Comparison of ENCODE assay signal across 9 cellular contexts in genomic region chrX:119417842-119418241, GRCh38. TPM values are rescaled to one million over a fixed set of nuclear protein-coding genes. Genes with fewer than 3 reads are reported as not detected.
DNase-seq lines count a peak whose midpoint lies in the region; ATAC-seq, FAIRE-seq and TF ChIP-seq lines count a peak whose summit lies in the region.
"Had no signal": no experiment of that assay in that cellular context is flagged by ENCODE, and none has a peak within 500 bp of the region (broad histone marks: within the 10 kb centered on the region; RNA-seq: fewer than 3 reads in every experiment).

No MANE protein-coding gene starts in this region.

- H2BK120ac ChIP-seq in H1 (replicated peaks; ENCODE audit: low read depth, low read length), result no peak overlapping the region

- H2BK12ac ChIP-seq in H1 (ENCODE audit: low read depth, low read length), result no peak overlapping the region

- TF ChIP-seq RAD21 in H1 (IDR thresholded peaks at IDR 0.05 in 1 of 2, conservative IDR thresholded peaks at IDR 0.05 in 1 of 2; ENCODE audit: low read depth in 2 of 2, low read length in 2 of 2), result peak; percentile 45 to 52

- H3K79me1 ChIP-seq in H1 (ENCODE audit: low read depth, low read length), result no peaks in the 10 kb centered on the region; the same call in 1 of the 2 replicates

- DNase-seq in GM06990 (ENCODE audit: extremely low read depth, insufficient read length) (no peak), NCI-H69 (lab: John Stamatoyannopoulos, UW) (peak; percentile 5), H1 (ENCODE audit: low read depth in 1 of 2, low spot score in 2 of 2) (no peak), NCI-H187 treated with DMSO at 0.1 percent for 48 hours (lab: John Stamatoyannopoulos, UW) (no peak), NCI-H2171 (lab: John Stamatoyannopoulos, UW) (no peak), foreskin melanocyte (no peak)
- DNase-seq: DMS79 treated with DMSO at 0.1 percent for 48 hours had no signal

- H3K14ac ChIP-seq in H1 (ENCODE audit: insufficient read length), result no peak overlapping the region

- no peak overlapping the region for H4K5ac ChIP-seq in H1 (ENCODE audit: insufficient read length, low read depth, low read length)

- WGBS in H1 (ENCODE audit: extremely low coverage in 1 of 2, insufficient coverage in 1 of 2, insufficient read length in 1 of 2, insufficient replicate concordance in 2 of 2, low coverage in 1 of 2, low lambda C conversion rate in 2 of 2, missing lambda C conversion rate in 1 of 2), 2 experiments, result no CpG with 5 or more reads among the region's 1 CpG

- no peaks in the 10 kb centered on the region for H3K23me2 ChIP-seq in H1 (ENCODE audit: low read depth, low read length)

- H3K23ac ChIP-seq in H1 (ENCODE audit: insufficient read length), result no peak overlapping the region

- H3K18ac ChIP-seq in H1 (ENCODE audit: extremely low read depth, low read length), result no peak overlapping the region

- no peak overlapping the region for H3K4me2 ChIP-seq in H1 (ENCODE audit: insufficient read depth in 1 of 2, low read depth in 2 of 2, low read length in 2 of 2)

- no peak for ATAC-seq in GM19035 (IDR thresholded peaks at IDR 0.05; ENCODE audit: unreplicated experiment)

- POLR2A ChIA-PET in H1 (lab: Charles Lee; ENCODE audit: partially characterized antibody), result no interaction called here

- no peaks in the 10 kb centered on the region; a peak in 2 of 7 replicates for H3K4me1 ChIP-seq in H1 (replicated peaks in 1 of 4; ENCODE audit: control insufficient read depth in 3 of 4, insufficient read depth in 4 of 4, low read length in 3 of 4)

- TF ChIP-seq CTCF in GM06990 (IDR thresholded peaks at IDR 0.05; ENCODE audit: insufficient read depth, low read length, poor library complexity, severe bottlenecking) (peak; percentile 46), H1 (IDR thresholded peaks at IDR 0.05; ENCODE audit: control extremely low read depth in 1 of 3, insufficient read depth in 1 of 3, low read depth in 1 of 3, low read length in 3 of 3) (peak in 2 of 3 experiments; percentile 25 to 37; a peak in 2 of 4 replicates)

- no peak overlapping the region for H2BK15ac ChIP-seq in H1 (ENCODE audit: low read length)

- no peak overlapping the region for H2AK5ac ChIP-seq in H1 (ENCODE audit: low read depth, low read length)

- H3K27me3 ChIP-seq in GM06990 (replicated peaks; ENCODE audit: control insufficient read depth, insufficient read depth, low read length), result no peaks in the 10 kb centered on the region
- H3K27me3 ChIP-seq in H1 (replicated peaks in 1 of 4; ENCODE audit: control insufficient read depth in 3 of 4, extremely low read depth in 1 of 4, insufficient read depth in 3 of 4, low read length in 3 of 4), result no peaks in the 10 kb centered on the region

- TF ChIP-seq EP300 in H1 (IDR thresholded peaks at IDR 0.05; ENCODE audit: borderline replicate concordance in 1 of 2, low read depth in 2 of 2, low read length in 2 of 2), result no peak

- no peak for TF ChIP-seq POLR2A in H1 (IDR thresholded peaks at IDR 0.05; ENCODE audit: control extremely low read depth in 1 of 2, low read depth in 2 of 2, low read length in 2 of 2)

- no peak overlapping the region for H3K56ac ChIP-seq in H1 (replicated peaks; ENCODE audit: insufficient read length, low read depth, low read length)

- no peak overlapping the region for H3K4ac ChIP-seq in H1 (replicated peaks; ENCODE audit: insufficient read length, low read depth, low read length)

- H4K91ac ChIP-seq in H1 (replicated peaks; ENCODE audit: insufficient read length, low read length), result no peak overlapping the region

- no peaks in the 10 kb centered on the region for H3K9me3 ChIP-seq in H1 (ENCODE audit: insufficient read depth in 2 of 2, low read depth in 1 of 2, low read length in 1 of 2)

- H3K36me3 ChIP-seq in GM06990 (ENCODE audit: control insufficient read depth, insufficient read depth, low read length) (peaks cover 2% of the 10 kb centered on the region; the same call in 1 of the 2 replicates), H1 (ENCODE audit: control insufficient read depth in 2 of 4, insufficient read depth in 4 of 4, low read length in 3 of 4) (no peaks in the 10 kb centered on the region; a peak in 1 of 8 replicates)

- H3K79me2 ChIP-seq in H1 (ENCODE audit: control insufficient read depth in 1 of 2, insufficient read depth in 2 of 2, low read length in 2 of 2), result no peaks in the 10 kb centered on the region

- no peak overlapping the region for H2AFZ ChIP-seq in H1 (ENCODE audit: low read length)

- no peak overlapping the region for H4K8ac ChIP-seq in H1 (ENCODE audit: extremely low read depth, insufficient read depth, low read length)

- H3K27ac ChIP-seq in H1 (ENCODE audit: low read depth, low read length), result no peak overlapping the region

- H3K4me3 ChIP-seq in GM06990 (replicated peaks; ENCODE audit: low read depth, low read length) (no peak overlapping the region), H1 (ENCODE audit: extremely low read depth in 1 of 4, insufficient read depth in 2 of 4, low read depth in 3 of 4, low read length in 4 of 4) (no peak overlapping the region)

- no peaks in the 10 kb centered on the region for H4K20me1 ChIP-seq in H1 (replicated peaks in 1 of 2; ENCODE audit: control insufficient read depth in 1 of 2, insufficient read depth in 2 of 2, low read length in 2 of 2)

- CTCF ChIA-PET in H1 (lab: Charles Lee; ENCODE audit: partially characterized antibody), result interaction anchor here (0.6 to 2.0 kb wide), 7 partner anchors 11 to 31 kb away, joined by 3 to 6 read pairs (median 5); no protein-coding TSS in a partner anchor

- no peak overlapping the region for H2BK20ac ChIP-seq in H1 (ENCODE audit: low read length)

- no peak overlapping the region for H3K9ac ChIP-seq in H1 (replicated peaks in 1 of 4; ENCODE audit: extremely low read depth in 1 of 4, low read depth in 3 of 4, low read length in 3 of 4)

- H2BK5ac ChIP-seq in H1 (ENCODE audit: low read depth, low read length), result no peak overlapping the region

- FAIRE-seq in A204.1 (lab: Jason Lieb, UNC) (peak; percentile 90), H1 (lab: Jason Lieb, UNC) (no peak)

TF ChIP-seq in H1, 55 proteins besides CTCF, POLR2A, EP300 and RAD21:
- TF ChIP-seq TAF1 (IDR thresholded peaks at IDR 0.05; ENCODE audit: low read depth, low read length) (no peak), NRF1 (IDR thresholded peaks at IDR 0.05; ENCODE audit: low read depth, low read length) (no peak), CBX8 (IDR thresholded peaks at IDR 0.05; ENCODE audit: borderline replicate concordance, low read depth, low read length) (no peak), CEBPB (IDR thresholded peaks at IDR 0.05; ENCODE audit: low read depth, low read length) (no peak), GTF2F1 (IDR thresholded peaks at IDR 0.05; ENCODE audit: borderline replicate concordance, low read depth, low read length) (no peak), CREB1 (IDR thresholded peaks at IDR 0.05) (no peak), TCF12 (IDR thresholded peaks at IDR 0.05; ENCODE audit: low read depth, low read length) (no peak), PHF8 (conservative IDR thresholded peaks at IDR 0.05; ENCODE audit: low read depth, low read length) (no peak), CTBP2 (IDR thresholded peaks at IDR 0.05; ENCODE audit: borderline replicate concordance, insufficient read depth, insufficient read length, low read length) (no peak), CHD1 (IDR thresholded peaks at IDR 0.05; ENCODE audit: low read depth, low read length) (no peak), USF2 (IDR thresholded peaks at IDR 0.05; ENCODE audit: low read length) (no peak), ATF2 (IDR thresholded peaks at IDR 0.05; ENCODE audit: low read length) (no peak), SP4 (IDR thresholded peaks at IDR 0.05; ENCODE audit: low read length) (no peak), RXRA (IDR thresholded peaks at IDR 0.05; ENCODE audit: insufficient read depth, low read depth, low read length) (no peak), KDM4A (IDR thresholded peaks at IDR 0.05; ENCODE audit: low read depth, low read length, severe bottlenecking) (no peak)

RNA-seq across cellular contexts. Expression of gene SLC25A43, which starts 18.7 kb away (rescaled TPM):
- 4.6 and 5.8 TPM in 2 replicates for total RNA-seq in H1 (2021; fragmentation: NEBNext Ultra II Directional; extraction: Animal tissue kit (Norgen Biotek cat#: 25700))
- polyA plus RNA-seq in H1 (2011; rRNA removed), result 3.1 and 4.1 TPM in 2 replicates
- polyA plus RNA-seq in H1 (2011; cell fraction: cytosol; rRNA removed), result 3.2 TPM
- 3.5 TPM for polyA plus RNA-seq in H1 (2011; cell fraction: nucleus; rRNA removed)
- 3.7 to 4.4 TPM (median 4.1 TPM) in 4 replicates for polyA plus RNA-seq in H1 (2012, experiment 1 of 2)
- 1.5 TPM for polyA plus RNA-seq in H1 (2012, experiment 2 of 2)
- polyA plus RNA-seq in H1 (2013, experiment 1 of 2), result 2.8 TPM
- polyA plus RNA-seq in H1 (2013, experiment 2 of 2), result 2.9 TPM
- 2.3 and 2.8 TPM in 2 replicates for polyA minus RNA-seq in H1 (2011; rRNA and poly(A)+ RNA removed)
- polyA minus RNA-seq in H1 (2011; cell fraction: cytosol; rRNA and poly(A)+ RNA removed), result 1.7 TPM
- 4.0 TPM for polyA minus RNA-seq in H1 (2011; cell fraction: nucleus; rRNA and poly(A)+ RNA removed)

RNA-seq across cellular contexts. Expression of gene SLC25A5, which starts 50.4 kb away (rescaled TPM):
- 512 and 520 TPM in 2 replicates for total RNA-seq in H1 (2021; fragmentation: NEBNext Ultra II Directional; extraction: Animal tissue kit (Norgen Biotek cat#: 25700))
- 727 and 851 TPM in 2 replicates for polyA plus RNA-seq in H1 (2011; rRNA removed)
- 793 TPM for polyA plus RNA-seq in H1 (2011; cell fraction: cytosol; rRNA removed)
- polyA plus RNA-seq in H1 (2011; cell fraction: nucleus; rRNA removed), result 452 TPM
- polyA plus RNA-seq in H1 (2012, experiment 1 of 2), result 569 to 644 TPM (median 621 TPM) in 4 replicates
- polyA plus RNA-seq in H1 (2012, experiment 2 of 2), result 389 TPM
- polyA plus RNA-seq in H1 (2013, experiment 1 of 2), result 413 TPM
- 398 TPM for polyA plus RNA-seq in H1 (2013, experiment 2 of 2)
- polyA minus RNA-seq in H1 (2011; rRNA and poly(A)+ RNA removed), result 456 and 489 TPM in 2 replicates
- polyA minus RNA-seq in H1 (2011; cell fraction: cytosol; rRNA and poly(A)+ RNA removed), result 258 TPM
- 152 TPM for polyA minus RNA-seq in H1 (2011; cell fraction: nucleus; rRNA and poly(A)+ RNA removed)
